ENCODE assay signal across 13 cellular contexts in genomic region chr18:49565101-49565500, GRCh38.
"Had no signal": no experiment of that assay in that cellular context is flagged by ENCODE, and none has a peak within 500 bp of the region (broad histone marks: within the 10 kb centered on the region; RNA-seq: fewer than 3 reads in every experiment).

No MANE protein-coding gene starts in this region.

- H3K9me3 Mint-ChIP-seq: activated naive CD8-positive, alpha-beta T cell treated with anti-CD3 and anti-CD28 coated beads, Interleukin-2, amount 10 ng/mL, durations not matched to agents 7 days and 5 days; activated T-helper 1 cell treated with anti-CD3 and anti-CD28 coated beads, Interleukin-12 subunit alpha, Interleukin-12 subunit beta, Interleukin-2, Interleukin-4 antibody, amounts not matched to agents 30 ng/mL and 10 ng/mL and 1 ng/mL, durations not matched to agents 14 hours and 24 hours and 36 hours; dendritic cell treated with granulocyte-macrophage colony-stimulating factor and Interleukin-4, amounts not matched to agents 40 ng/mL and 50 ng/mL, for 4 days; stimulated activated memory B cell treated with anti-CD40 and anti-IgM and Interleukin-4, amounts not matched to agents 10 μg/mL and 1 μg/mL and 100 μg/mL, for 72 hours; T-cell had no signal

- H3K4me3 Mint-ChIP-seq: activated naive CD8-positive, alpha-beta T cell treated with anti-CD3 and anti-CD28 coated beads, Interleukin-2, amount 10 ng/mL, durations not matched to agents 7 days and 5 days; activated T-helper 1 cell treated with anti-CD3 and anti-CD28 coated beads, Interleukin-12 subunit alpha, Interleukin-12 subunit beta, Interleukin-2, Interleukin-4 antibody, amounts not matched to agents 30 ng/mL and 10 ng/mL and 1 ng/mL, durations not matched to agents 14 hours and 24 hours and 36 hours; dendritic cell treated with granulocyte-macrophage colony-stimulating factor and Interleukin-4, amounts not matched to agents 40 ng/mL and 50 ng/mL, for 4 days; stimulated activated memory B cell treated with anti-CD40 and anti-IgM and Interleukin-4, amounts not matched to agents 10 μg/mL and 1 μg/mL and 100 μg/mL, for 72 hours; T-cell had no signal

- H3K36me3 ChIP-seq: breast epithelium, gastrocnemius medialis, pancreas, uterus had no signal

- H3K4me3 ChIP-seq: breast epithelium, gastrocnemius medialis, pancreas, uterus had no signal

- H3K27ac ChIP-seq: breast epithelium, gastrocnemius medialis, pancreas, uterus had no signal

- DNase-seq: activated CD4-positive, CD25-positive, alpha-beta regulatory T cell treated with anti-CD3 and anti-CD28 coated beads, Interleukin-2, amount 50 U/mL, for 72 hours; activated naive CD8-positive, alpha-beta T cell treated with anti-CD3 and anti-CD28 coated beads, Interleukin-2, amount 10 ng/mL, durations not matched to agents 7 days and 5 days; effector memory CD4-positive, alpha-beta T cell; kidney glomerular epithelial cell; T-cell; T-helper 9 cell; uterus had no signal

- H3K9me3 ChIP-seq: breast epithelium, gastrocnemius medialis, pancreas, uterus had no signal

- ATAC-seq: gastrocnemius medialis; stimulated activated memory B cell treated with anti-CD40 and anti-IgM and Interleukin-4, amounts not matched to agents 10 μg/mL and 1 μg/mL and 100 μg/mL, for 72 hours; T-cell had no signal

- H3K36me3 Mint-ChIP-seq: activated naive CD8-positive, alpha-beta T cell treated with anti-CD3 and anti-CD28 coated beads, Interleukin-2, amount 10 ng/mL, durations not matched to agents 7 days and 5 days; stimulated activated memory B cell treated with anti-CD40 and anti-IgM and Interleukin-4, amounts not matched to agents 10 μg/mL and 1 μg/mL and 100 μg/mL, for 72 hours; T-cell had no signal

- H3K27ac Mint-ChIP-seq: activated naive CD8-positive, alpha-beta T cell treated with anti-CD3 and anti-CD28 coated beads, Interleukin-2, amount 10 ng/mL, durations not matched to agents 7 days and 5 days; activated T-helper 1 cell treated with anti-CD3 and anti-CD28 coated beads, Interleukin-12 subunit alpha, Interleukin-12 subunit beta, Interleukin-2, Interleukin-4 antibody, amounts not matched to agents 30 ng/mL and 10 ng/mL and 1 ng/mL, durations not matched to agents 14 hours and 24 hours and 36 hours; dendritic cell treated with granulocyte-macrophage colony-stimulating factor and Interleukin-4, amounts not matched to agents 40 ng/mL and 50 ng/mL, for 4 days; stimulated activated memory B cell treated with anti-CD40 and anti-IgM and Interleukin-4, amounts not matched to agents 10 μg/mL and 1 μg/mL and 100 μg/mL, for 72 hours; T-cell had no signal

- FAIRE-seq: pancreas had no signal
